ENCODE assay signal across 10 cellular contexts in genomic region chr3:49027634-49028033, GRCh38. TPM values are rescaled to one million over a fixed set of nuclear protein-coding genes. Genes with fewer than 3 reads are reported as not detected.
DNase-seq lines count a peak whose midpoint lies in the region; ATAC-seq and TF ChIP-seq lines count a peak whose summit lies in the region.
"Had no signal": no experiment of that assay in that cellular context is flagged by ENCODE, and none has a peak within 500 bp of the region (broad histone marks: within the 10 kb centered on the region; RNA-seq: fewer than 3 reads in every experiment).

No MANE protein-coding gene starts in this region.

- H3K4me2 ChIP-seq in DND-41 (ENCODE audit: insufficient read depth, low read length) (peak overlapping the region; percentile 86), Karpas-422 (ENCODE audit: low read depth, low read length, poor library complexity, severe bottlenecking) (peak overlapping the region; percentile 91)

- peaks cover 18% of the 10 kb centered on the region; the same call in 1 of the 2 replicates for H4K20me1 ChIP-seq in DND-41 (ENCODE audit: insufficient read depth, low read length)
- peaks cover 11% of the 10 kb centered on the region; the same call in 1 of the 2 replicates for H4K20me1 ChIP-seq in Karpas-422 (ENCODE audit: insufficient read depth, low read depth, low read length)

- H3K27ac ChIP-seq in DND-41 (ENCODE audit: low read length) (peak overlapping the region; percentile 88), Karpas-422 (ENCODE audit: low read length) (peak overlapping the region; percentile 77; the same call in 1 of the 2 replicates), neutrophil (peak overlapping the region; percentile 5)

- peaks cover 60% of the 10 kb centered on the region for H3K4me1 Mint-ChIP-seq in brain

- no peak for TF ChIP-seq CTCF in DND-41 (IDR thresholded peaks at IDR 0.05; ENCODE audit: borderline replicate concordance, extremely low read depth, low read length, poor library complexity, severe bottlenecking)
- no peak for TF ChIP-seq CTCF in brain (conservative IDR thresholded peaks at IDR 0.05)
- TF ChIP-seq CTCF in neutrophil (IDR thresholded peaks at IDR 0.05), result no peak

- H3K27me3 Mint-ChIP-seq in brain, result peaks cover 6% of the 10 kb centered on the region

- peaks cover 0 to 5% (median 0%) of the 10 kb centered on the region in 5 experiments for H3K9me3 Mint-ChIP-seq in brain

- H3K27ac Mint-ChIP-seq in brain, result peak overlapping the region in 4 of 5 experiments; percentile 75 to 100 (median 99)

- DNase-seq in DND-41 (no peak), Karpas-422 (no peak), SKM-1 treated with dmso at 0.1 percent for 144 hours (lab: John Stamatoyannopoulos, UW; ENCODE audit: unreplicated experiment) (no peak), medulla oblongata (ENCODE audit: extremely low spot score) (no peak)
- DNase-seq: NCI-H1105 had no signal

- H3K4me3 Mint-ChIP-seq in brain, result peak overlapping the region; percentile 95 to 99 (median 98)

- H3K9me3 ChIP-seq in DND-41 (ENCODE audit: insufficient read depth, low read length, severe bottlenecking) (no peaks in the 10 kb centered on the region), Karpas-422 (ENCODE audit: low read length) (no peaks in the 10 kb centered on the region), neutrophil (no peaks in the 10 kb centered on the region)
- H3K9me3 ChIP-seq: ovary had no signal

- H3K9ac ChIP-seq in DND-41 (ENCODE audit: low read depth, low read length) (peak overlapping the region; percentile 87), Karpas-422 (ENCODE audit: low read length) (peak overlapping the region; percentile 99; the same call in 1 of the 2 replicates)

- H3K4me1 ChIP-seq in DND-41 (ENCODE audit: insufficient read depth, low read length) (peaks cover 68% of the 10 kb centered on the region), Karpas-422 (ENCODE audit: low read length) (peaks cover 67% of the 10 kb centered on the region), neutrophil (ENCODE audit: control insufficient read depth in 1 of 2, insufficient read depth in 1 of 2, low read depth in 1 of 2, low read length in 1 of 2) (peaks cover 21 to 22% of the 10 kb centered on the region in 2 experiments)

- no peaks in the 10 kb centered on the region for H3K9me2 ChIP-seq in Karpas-422 (replicated peaks; ENCODE audit: insufficient read depth, low read length)

- H3K27me3 ChIP-seq in DND-41 (ENCODE audit: insufficient read depth, low read length, poor library complexity), result no peaks in the 10 kb centered on the region
- no peaks in the 10 kb centered on the region for H3K27me3 ChIP-seq in Karpas-422 (ENCODE audit: low read length)
- H3K27me3 ChIP-seq in neutrophil, result no peaks in the 10 kb centered on the region
- H3K27me3 ChIP-seq: ovary had no signal

- H2AFZ ChIP-seq in DND-41 (ENCODE audit: low read depth, low read length) (no peak overlapping the region), Karpas-422 (ENCODE audit: low read length) (no peak overlapping the region)

- H3K36me3 Mint-ChIP-seq in brain, result peaks cover 73% of the 10 kb centered on the region

- H3K79me2 ChIP-seq in DND-41 (ENCODE audit: insufficient read depth, low read length) (peaks cover 65% of the 10 kb centered on the region), Karpas-422 (ENCODE audit: low read length) (peaks cover 57% of the 10 kb centered on the region)

- H3K4me3 ChIP-seq in DND-41 (ENCODE audit: low read depth in 1 of 2, low read length in 2 of 2) (peak overlapping the region in 1 of 2 experiments; percentile 79; a peak in 2 of 4 replicates), Karpas-422 (ENCODE audit: low read length) (peak overlapping the region; percentile 76; the same call in 1 of the 2 replicates), neutrophil (ENCODE audit: low read depth in 1 of 2, low read length in 1 of 2) (no peak overlapping the region)
- H3K4me3 ChIP-seq: ovary had no signal

- ATAC-seq in DND-41 (ENCODE audit: insufficient read depth, low read depth), result no peak
- ATAC-seq in HG03135 (IDR thresholded peaks at IDR 0.05; ENCODE audit: unreplicated experiment), result no peak
- no peak for ATAC-seq in HG02973 (IDR thresholded peaks at IDR 0.05; ENCODE audit: unreplicated experiment)

- H3K36me3 ChIP-seq in DND-41 (ENCODE audit: insufficient read depth, low read length) (peaks cover 82% of the 10 kb centered on the region), Karpas-422 (ENCODE audit: insufficient read depth, low read length) (peaks cover 49% of the 10 kb centered on the region), neutrophil (peaks cover 58% of the 10 kb centered on the region)
- H3K36me3 ChIP-seq: ovary had no signal

RNA-seq across cellular contexts. Expression of gene IMPDH2, which starts 1.6 kb away (rescaled TPM):
- 522 and 655 TPM in 2 replicates for total RNA-seq in Karpas-422 (2014; rRNA removed; shearing (Covaris generic); ENCODE audit: low replicate concordance)
- 130 TPM for polyA plus RNA-seq in brain (ENCODE audit: insufficient read depth, low read depth, low replicate concordance)

RNA-seq across cellular contexts. Expression of gene NDUFAF3, which starts 5.7 kb away (rescaled TPM):
- total RNA-seq in Karpas-422 (2014; rRNA removed; shearing (Covaris generic); ENCODE audit: low replicate concordance), result 228 and 279 TPM in 2 replicates
- polyA plus RNA-seq in brain (ENCODE audit: insufficient read depth, low read depth, low replicate concordance), result 165 TPM

RNA-seq across cellular contexts. Expression of gene DALRD3, which starts 9.3 kb away (rescaled TPM):
- 44.8 and 53.4 TPM in 2 replicates for total RNA-seq in Karpas-422 (2014; rRNA removed; shearing (Covaris generic); ENCODE audit: low replicate concordance)
- polyA plus RNA-seq in brain (ENCODE audit: insufficient read depth, low read depth, low replicate concordance), result 28.8 TPM

RNA-seq across cellular contexts. Expression of gene WDR6, which starts 20.4 kb away (rescaled TPM):
- 82.1 and 110 TPM in 2 replicates for total RNA-seq in Karpas-422 (2014; rRNA removed; shearing (Covaris generic); ENCODE audit: low replicate concordance)
- 109 TPM for polyA plus RNA-seq in brain (ENCODE audit: insufficient read depth, low read depth, low replicate concordance)

RNA-seq across cellular contexts. Expression of gene P4HTM, which starts 37.6 kb away (rescaled TPM):
- total RNA-seq in Karpas-422 (2014; rRNA removed; shearing (Covaris generic); ENCODE audit: low replicate concordance), result 36.1 and 86.7 TPM in 2 replicates
- 64.8 TPM for polyA plus RNA-seq in brain (ENCODE audit: insufficient read depth, low read depth, low replicate concordance)

Comparison
In these comparisons a context has a peak if more than half of its experiments do, and no peak if none do; other contexts are left out.
1. H3K27ac ChIP-seq: peak in every context shown above with its lines; median percentile 88 in DND-41; 77 in Karpas-422; 5 in neutrophil.